In genomic region chr2:128472789-128473174, GRCh38 we compare ENCODE assay signal across 9 cellular contexts.
DNase-seq lines count a peak whose midpoint lies in the region; ATAC-seq lines count a peak whose summit lies in the region.
"Had no signal": no experiment of that assay in that cellular context is flagged by ENCODE, and none has a peak within 500 bp of the region (broad histone marks: within the 10 kb centered on the region; RNA-seq: fewer than 3 reads in every experiment).

No MANE protein-coding gene starts in this region.

- ATAC-seq in HG03342 (IDR thresholded peaks at IDR 0.05; ENCODE audit: unreplicated experiment), result peak; percentile 32

- DNase-seq in SIG-M5 treated with dmso at 0.1 percent for 504 hours (lab: John Stamatoyannopoulos, UW; ENCODE audit: unreplicated experiment), result peak; percentile 50
- no peak for DNase-seq in SIG-M5 (lab: John Stamatoyannopoulos, UW)
- DNase-seq in fibroblast of gingiva (ENCODE audit: low read depth), result peak; percentile 19
- DNase-seq in stromal cell of bone marrow (ENCODE audit: low read depth), result peak; percentile 3
- no peak for DNase-seq in activated T-cell treated with anti-CD3 and anti-CD28 coated beads, Interleukin-2, amount 50 U/mL, for 48 hours
- no peak for DNase-seq in DMS114 treated with DMSO at 0.1 percent for 48 hours (lab: John Stamatoyannopoulos, UW; ENCODE audit: unreplicated experiment)
- DNase-seq in stimulated activated CD4-positive, alpha-beta T cell treated with anti-CD3 and anti-CD28 coated beads, Interleukin-1b, Interleukin-23, amount 100 ng/mL, for 48 hours, result no peak
- DNase-seq: activated CD4-positive, alpha-beta T cell treated with anti-CD3 and anti-CD28 coated beads for 1 hour had no signal

Comparison
In these comparisons a context has a peak if more than half of its experiments do, and no peak if none do; other contexts are left out.
1. DNase-seq: peak in SIG-M5 treated with dmso at 0.1 percent for 504 hours (single experiment), fibroblast of gingiva (single experiment) and stromal cell of bone marrow (single experiment); none in SIG-M5 (single experiment), activated T-cell treated with anti-CD3 and anti-CD28 coated beads, Interleukin-2, amount 50 U/mL, for 48 hours (0 of 2), DMS114 treated with DMSO at 0.1 percent for 48 hours (single experiment) and stimulated activated CD4-positive, alpha-beta T cell treated with anti-CD3 and anti-CD28 coated beads, Interleukin-1b, Interleukin-23, amount 100 ng/mL, for 48 hours (single experiment).